ENCODE assay signal across 33 cellular contexts in the genomic region with DNA sequence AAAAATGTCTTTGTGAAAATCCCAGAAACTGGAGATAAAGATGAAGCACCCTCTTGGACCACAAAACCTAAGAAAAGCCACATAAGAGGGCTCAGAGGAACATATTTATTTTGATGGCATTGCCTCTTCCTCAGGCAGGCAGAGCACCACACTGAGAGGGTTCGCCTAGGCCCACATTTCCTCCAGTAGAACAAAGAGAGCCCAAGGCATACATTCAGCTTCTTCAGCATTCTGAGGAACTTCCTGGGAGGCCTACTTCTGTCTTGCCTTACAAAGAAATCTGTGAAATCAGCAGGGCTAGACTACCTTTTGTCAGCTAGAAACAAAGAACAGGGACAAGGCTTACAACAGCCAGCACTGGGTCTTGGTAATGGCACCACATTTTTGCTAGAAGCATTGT.
"Had no signal": no experiment of that assay in that cellular context is flagged by ENCODE, and none has a peak within 500 bp of the region (broad histone marks: within the 10 kb centered on the region; RNA-seq: fewer than 3 reads in every experiment).

No MANE protein-coding gene starts in this region.

- H3K9me3 ChIP-seq: adrenal gland, body of pancreas, SJCRH30 had no signal

- H3K4me3 ChIP-seq: adrenal gland, body of pancreas, SJCRH30, SK-N-MC had no signal

- DNase-seq: activated B cell treated with CpG ODN at 0.5 μM for 24 hours; activated CD4-positive, alpha-beta memory T cell treated with anti-CD3 and anti-CD28 coated beads for 36 hours; activated CD4-positive, alpha-beta T cell treated with anti-CD3 and anti-CD28 coated beads for 4 hours; activated CD4-positive, alpha-beta T cell treated with anti-CD3 and anti-CD28 coated beads, Interleukin-2, amount 50 U/mL, for 1 hour; activated CD4-positive, CD25-positive, alpha-beta regulatory T cell treated with anti-CD3 and anti-CD28 coated beads, Interleukin-2, amount 50 U/mL, for 72 hours; activated CD8-positive, alpha-beta memory T cell treated with anti-CD3 and anti-CD28 coated beads, Interleukin-2, amount 50 U/mL, for 4 hours; activated gamma-delta T cell treated with Interleukin-2 at 50 U/mL for 16 hours; activated naive CD4-positive, alpha-beta T cell treated with anti-CD3 and anti-CD28 coated beads for 36 hours; activated T-cell treated with anti-CD3 and anti-CD28 coated beads for 4 hours; activated T-cell treated with anti-CD3 and anti-CD28 coated beads, Interleukin-2, amount 50 U/mL, for 4 hours; adrenal gland; body of pancreas; caudate nucleus; cerebellar nuclear complex; Karpas-422; NCI-H1105; NCI-H1417 treated with DMSO at 0.1 percent for 48 hours; NCI-H187 treated with DMSO at 0.1 percent for 48 hours; NCI-H2081; NCI-H2171 treated with DMSO at 0.1 percent for 48 hours; NCI-H2227 treated with DMSO at 0.1 percent for 48 hours; NCI-H446; NCI-H510A treated with DMSO at 0.1 percent for 48 hours; NCI-H526 treated with DMSO at 0.1 percent for 48 hours; NCI-H774; SHP77 had no signal

- H3K4me1 Mint-ChIP-seq: activated B cell treated with CpG ODN at 0.5 μM for 24 hours had no signal

- H3K27ac ChIP-seq: adrenal gland, body of pancreas, SJCRH30, SK-N-MC had no signal

- H3K36me3 ChIP-seq: adrenal gland, SJCRH30 had no signal

- H3K27me3 ChIP-seq: adrenal gland, body of pancreas, SJCRH30 had no signal

- H3K27ac Mint-ChIP-seq: activated B cell treated with CpG ODN at 0.5 μM for 24 hours; activated CD4-positive, alpha-beta memory T cell treated with anti-CD3 and anti-CD28 coated beads for 36 hours; activated naive CD4-positive, alpha-beta T cell treated with anti-CD3 and anti-CD28 coated beads for 36 hours; activated naive CD4-positive, alpha-beta T cell treated with anti-CD3 and anti-CD28 coated beads, Interleukin-2, amount 50 U/mL, for 72 hours; activated T-helper 1 cell treated with anti-CD3 and anti-CD28 coated beads, Interleukin-12 subunit alpha, Interleukin-12 subunit beta, Interleukin-2, Interleukin-4 antibody, amounts not matched to agents 30 ng/mL and 10 ng/mL and 1 ng/mL, durations not matched to agents 14 hours and 24 hours and 36 hours; T-helper 1 cell treated with Interleukin-12 subunit alpha and Interleukin-12 subunit beta and Interleukin-4 antibody, amounts not matched to agents 30 μg/mL and 1 μg/mL, for 36 hours; T-helper 2 cell treated with Interferon-gamma antibody and Interleukin-4, amounts not matched to agents 5 μg/mL and 100 μg/mL, for 36 hours had no signal

- H3K27me3 Mint-ChIP-seq: activated B cell treated with CpG ODN at 0.5 μM for 24 hours; activated CD4-positive, alpha-beta memory T cell treated with anti-CD3 and anti-CD28 coated beads for 36 hours had no signal

- H3K36me3 Mint-ChIP-seq: activated CD4-positive, alpha-beta memory T cell treated with anti-CD3 and anti-CD28 coated beads for 36 hours had no signal

- H3K4me3 Mint-ChIP-seq: activated B cell treated with CpG ODN at 0.5 μM for 24 hours; activated CD4-positive, alpha-beta memory T cell treated with anti-CD3 and anti-CD28 coated beads for 36 hours; activated naive CD4-positive, alpha-beta T cell treated with anti-CD3 and anti-CD28 coated beads for 36 hours; activated T-cell treated with anti-CD3 and anti-CD28 coated beads, Interleukin-2, amount 50 U/mL, for 4 hours; activated T-helper 1 cell treated with anti-CD3 and anti-CD28 coated beads, Interleukin-12 subunit alpha, Interleukin-12 subunit beta, Interleukin-2, Interleukin-4 antibody, amounts not matched to agents 30 ng/mL and 10 ng/mL and 1 ng/mL, durations not matched to agents 14 hours and 24 hours and 36 hours; T-helper 1 cell treated with Interleukin-12 subunit alpha and Interleukin-12 subunit beta and Interleukin-4 antibody, amounts not matched to agents 30 μg/mL and 1 μg/mL, for 36 hours; T-helper 2 cell treated with Interferon-gamma antibody and Interleukin-4, amounts not matched to agents 5 μg/mL and 100 μg/mL, for 36 hours had no signal

- H3K4me1 ChIP-seq: adrenal gland, body of pancreas, SJCRH30 had no signal

- ATAC-seq: activated naive CD4-positive, alpha-beta T cell treated with anti-CD3 and anti-CD28 coated beads, Interleukin-2, amount 50 U/mL, for 72 hours; activated T-cell treated with anti-CD3 and anti-CD28 coated beads, Interleukin-2, amount 50 U/mL, for 4 hours; body of pancreas; Panc1 had no signal
